Comparison of ENCODE assay signal across 23 cellular contexts in the genomic region with DNA sequence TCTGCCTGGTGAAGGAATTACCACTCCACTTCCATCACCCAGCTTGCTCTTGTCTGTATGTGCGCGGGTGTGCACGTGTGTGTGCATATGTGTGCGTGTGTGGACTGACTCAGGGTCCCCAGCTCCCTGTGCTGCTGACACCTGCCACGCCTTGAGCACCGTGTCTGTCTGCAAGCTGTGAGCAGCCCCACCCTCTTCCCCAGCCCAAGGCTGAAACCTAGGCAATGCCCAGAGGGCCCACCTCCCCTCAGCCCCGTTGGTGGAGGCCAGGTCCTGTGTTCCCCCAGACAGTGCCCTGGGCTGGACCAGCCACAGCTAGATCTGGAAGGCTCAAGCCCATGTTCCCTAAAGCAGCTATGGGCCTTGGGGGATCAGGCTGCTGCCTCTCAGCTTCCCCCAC. TPM values are rescaled to one million over a fixed set of nuclear protein-coding genes. Genes with fewer than 3 reads are reported as not detected.
A peak's percentile ranks its signal among the peaks of the same experiment; 100 is the strongest.
DNase-seq lines count a peak whose midpoint lies in the region; ATAC-seq and TF ChIP-seq lines count a peak whose summit lies in the region.
"Had no signal": no experiment of that assay in that cellular context is flagged by ENCODE, and none has a peak within 500 bp of the region (broad histone marks: within the 10 kb centered on the region; RNA-seq: fewer than 3 reads in every experiment).

No MANE protein-coding gene starts in this region.

- no peaks in the 10 kb centered on the region for H3K27me3 ChIP-seq in WERI-Rb-1 (ENCODE audit: insufficient read depth, low read depth, severe bottlenecking)
- H3K27me3 ChIP-seq in heart right ventricle = peaks cover 0 to under 1% (median 0%) of the 10 kb centered on the region in 7 donors
- H3K27me3 ChIP-seq: foreskin keratinocyte, Peyer's patch, upper lobe of left lung had no signal

- H3K9me3 ChIP-seq in WERI-Rb-1 (ENCODE audit: severe bottlenecking) = peaks cover 20% of the 10 kb centered on the region
- no peaks in the 10 kb centered on the region for H3K9me3 ChIP-seq in heart right ventricle
- no peaks in the 10 kb centered on the region for H3K9me3 ChIP-seq in mucosa of descending colon
- H3K9me3 ChIP-seq: A549, Peyer's patch, psoas muscle had no signal

- DNase-seq in activated T-cell treated with anti-CD3 and anti-CD28 coated beads, Interleukin-2, amount 50 U/mL, for 24 hours = no peak
- no peak for DNase-seq in activated T-cell treated with anti-CD3 and anti-CD28 coated beads, Interleukin-2, amount 50 U/mL, for 48 hours
- DNase-seq in WERI-Rb-1 (no peak), glutamatergic neuron (no peak), nucleus accumbens (lab: John Stamatoyannopoulos, UW) (no peak), heart right ventricle (no peak), mucosa of descending colon (no peak)
- DNase-seq in stimulated activated effector memory CD8-positive, alpha-beta T cell treated with anti-CD3 and anti-CD28 coated beads, Interleukin-12 subunit alpha, Interleukin-12 subunit beta, amount 100 ng/mL, for 72 hours (ENCODE audit: low spot score in 2 of 2) = no peak
- DNase-seq: activated CD8-positive, alpha-beta memory T cell treated with anti-CD3 and anti-CD28 coated beads for 24 hours; activated effector memory CD4-positive, alpha-beta T cell treated with anti-CD3 and anti-CD28 coated beads, Interleukin-2, amount 50 U/mL, for 16 hours; foreskin keratinocyte; midbrain; NCI-H1436 treated with DMSO at 0.1 percent for 48 hours; NCI-H774; psoas muscle; upper lobe of left lung had no signal

- H3K36me3 ChIP-seq in WERI-Rb-1 = peaks cover 13% of the 10 kb centered on the region
- peaks cover 0 to 2% (median 0%) of the 10 kb centered on the region in 9 donors for H3K36me3 ChIP-seq in heart right ventricle
- no peaks in the 10 kb centered on the region for H3K36me3 ChIP-seq in mucosa of descending colon (ENCODE audit: low read depth)
- H3K36me3 ChIP-seq: Peyer's patch, upper lobe of left lung had no signal

- peaks cover 0 to 25% (median 10%) of the 10 kb centered on the region in 9 donors for H3K4me1 ChIP-seq in heart right ventricle
- H3K4me1 ChIP-seq in mucosa of descending colon (ENCODE audit: low read depth) = no peaks in the 10 kb centered on the region
- H3K4me1 ChIP-seq: foreskin keratinocyte, Peyer's patch, psoas muscle had no signal

- intact Hi-C loops in heart right ventricle (cut with DNase I) = loop anchor here in 2 of 10 donors (10.0 kb wide), 2 partner anchors 54 to 64 kb away; no protein-coding TSS in a partner anchor
- intact Hi-C loops in mucosa of descending colon (cut with DNase I, micrococcal nuclease) = no loop called here

- no peaks in the 10 kb centered on the region for H3K9me3 Mint-ChIP-seq in activated T-cell treated with anti-CD3 and anti-CD28 coated beads, Interleukin-2, amount 50 U/mL, for 24 hours
- H3K9me3 Mint-ChIP-seq in glutamatergic neuron (ENCODE audit: unreplicated experiment) = peaks cover 8% of the 10 kb centered on the region
- no peaks in the 10 kb centered on the region for H3K9me3 Mint-ChIP-seq in stimulated activated effector memory CD8-positive, alpha-beta T cell treated with anti-CD3 and anti-CD28 coated beads, Interleukin-12 subunit alpha, Interleukin-12 subunit beta, amount 100 ng/mL, for 72 hours

- H3K27ac Mint-ChIP-seq in activated T-cell treated with anti-CD3 and anti-CD28 coated beads, Interleukin-2, amount 50 U/mL, for 24 hours = no peak overlapping the region
- H3K27ac Mint-ChIP-seq in glutamatergic neuron (ENCODE audit: unreplicated experiment) = no peak overlapping the region
- no peak overlapping the region for H3K27ac Mint-ChIP-seq in stimulated activated effector memory CD8-positive, alpha-beta T cell treated with anti-CD3 and anti-CD28 coated beads, Interleukin-12 subunit alpha, Interleukin-12 subunit beta, amount 100 ng/mL, for 72 hours

- no peak for ATAC-seq in stimulated activated effector memory CD8-positive, alpha-beta T cell treated with anti-CD3 and anti-CD28 coated beads, Interleukin-12 subunit alpha, Interleukin-12 subunit beta, amount 100 ng/mL, for 72 hours
- ATAC-seq in heart right ventricle (no peak), mucosa of descending colon (no peak)
- ATAC-seq: A549, foreskin keratinocyte, left lobe of liver, psoas muscle, SK-N-SH treated with all-trans-retinoic acid at 6 μM for 48 hours had no signal

- peaks cover 31% of the 10 kb centered on the region for H3K27me3 Mint-ChIP-seq in activated T-cell treated with anti-CD3 and anti-CD28 coated beads, Interleukin-2, amount 50 U/mL, for 24 hours
- H3K27me3 Mint-ChIP-seq in glutamatergic neuron (ENCODE audit: unreplicated experiment) = peaks cover 6% of the 10 kb centered on the region

- TF ChIP-seq CTCF in WERI-Rb-1 (IDR thresholded peaks at IDR 0.05; ENCODE audit: low read depth, low read length) = no peak
- TF ChIP-seq CTCF in glutamatergic neuron (IDR thresholded peaks at IDR 0.05; ENCODE audit: partially characterized antibody, unreplicated experiment) = no peak
- no peak for TF ChIP-seq CTCF in heart right ventricle (IDR thresholded peaks at IDR 0.05)
- TF ChIP-seq CTCF in mucosa of descending colon (IDR thresholded peaks at IDR 0.05) = no peak

- 86 to 90% methylated on average over 5 to 7 of the region's 7 CpGs for WGBS in heart right ventricle, 2 donors

- H3K4me3 Mint-ChIP-seq in activated T-cell treated with anti-CD3 and anti-CD28 coated beads, Interleukin-2, amount 50 U/mL, for 24 hours = peak overlapping the region; percentile 77
- H3K4me3 Mint-ChIP-seq in glutamatergic neuron (ENCODE audit: unreplicated experiment) = peak overlapping the region; percentile 89
- H3K4me3 Mint-ChIP-seq in stimulated activated effector memory CD8-positive, alpha-beta T cell treated with anti-CD3 and anti-CD28 coated beads, Interleukin-12 subunit alpha, Interleukin-12 subunit beta, amount 100 ng/mL, for 72 hours = peak overlapping the region; percentile 81

- H3K4me3 ChIP-seq in WERI-Rb-1 (ENCODE audit: low read depth, low read length) (no peak overlapping the region), heart right ventricle (no peak overlapping the region), mucosa of descending colon (no peak overlapping the region)
- H3K4me3 ChIP-seq: Peyer's patch had no signal

- peaks cover 29% of the 10 kb centered on the region for H3K4me1 Mint-ChIP-seq in activated T-cell treated with anti-CD3 and anti-CD28 coated beads, Interleukin-2, amount 50 U/mL, for 24 hours (ENCODE audit: low read depth)
- H3K4me1 Mint-ChIP-seq in glutamatergic neuron (ENCODE audit: low read depth, unreplicated experiment) = peaks cover 9% of the 10 kb centered on the region
- H3K4me1 Mint-ChIP-seq in stimulated activated effector memory CD8-positive, alpha-beta T cell treated with anti-CD3 and anti-CD28 coated beads, Interleukin-12 subunit alpha, Interleukin-12 subunit beta, amount 100 ng/mL, for 72 hours = peaks cover 40% of the 10 kb centered on the region

- H3K27ac ChIP-seq in WERI-Rb-1 = peak overlapping the region; percentile 85
- H3K27ac ChIP-seq in heart right ventricle = no peak overlapping the region
- H3K27ac ChIP-seq: A549, coronary artery, foreskin keratinocyte, Peyer's patch, psoas muscle, upper lobe of left lung had no signal

- H3K36me3 Mint-ChIP-seq in activated T-cell treated with anti-CD3 and anti-CD28 coated beads, Interleukin-2, amount 50 U/mL, for 24 hours (ENCODE audit: low read depth) = peaks cover 11% of the 10 kb centered on the region
- no peaks in the 10 kb centered on the region for H3K36me3 Mint-ChIP-seq in glutamatergic neuron (ENCODE audit: unreplicated experiment)
- H3K36me3 Mint-ChIP-seq in stimulated activated effector memory CD8-positive, alpha-beta T cell treated with anti-CD3 and anti-CD28 coated beads, Interleukin-12 subunit alpha, Interleukin-12 subunit beta, amount 100 ng/mL, for 72 hours = peaks cover 7% of the 10 kb centered on the region

RNA-seq across cellular contexts. Expression of a gene that starts 2.0 kb away (rescaled TPM):
- total RNA-seq in glutamatergic neuron (ENCODE audit: unreplicated experiment) = 28.9 TPM
- 10 to 100 TPM; 16.9 to 50.1 (median 21.7) TPM for total RNA-seq in heart right ventricle
- polyA plus RNA-seq in heart right ventricle = 100 to 1,000 TPM in 1 of 2 donors, 10 to 100 TPM in 1; 95.2 to 132 TPM
- total RNA-seq in mucosa of descending colon = 10 to 100 TPM; 13.1 to 19.9 (median 16.0) TPM

RNA-seq across cellular contexts. Expression of a gene that starts 46.1 kb away (rescaled TPM):
- 0.61 TPM for total RNA-seq in glutamatergic neuron (ENCODE audit: unreplicated experiment)
- total RNA-seq in heart right ventricle = under 1 TPM in 1 of 10 donors, not detected in 9; 0.09 TPM
- polyA plus RNA-seq in heart right ventricle = under 1 TPM in 1 of 2 donors, not detected in 1; 0.03 TPM
- not detected for total RNA-seq in mucosa of descending colon
- total RNA-seq: HT1080, Peyer's patch, psoas muscle had no signal
- polyA plus RNA-seq: CD14-positive monocyte, psoas muscle had no signal
